ENCODE assay signal across 8 cellular contexts in the genomic region with DNA sequence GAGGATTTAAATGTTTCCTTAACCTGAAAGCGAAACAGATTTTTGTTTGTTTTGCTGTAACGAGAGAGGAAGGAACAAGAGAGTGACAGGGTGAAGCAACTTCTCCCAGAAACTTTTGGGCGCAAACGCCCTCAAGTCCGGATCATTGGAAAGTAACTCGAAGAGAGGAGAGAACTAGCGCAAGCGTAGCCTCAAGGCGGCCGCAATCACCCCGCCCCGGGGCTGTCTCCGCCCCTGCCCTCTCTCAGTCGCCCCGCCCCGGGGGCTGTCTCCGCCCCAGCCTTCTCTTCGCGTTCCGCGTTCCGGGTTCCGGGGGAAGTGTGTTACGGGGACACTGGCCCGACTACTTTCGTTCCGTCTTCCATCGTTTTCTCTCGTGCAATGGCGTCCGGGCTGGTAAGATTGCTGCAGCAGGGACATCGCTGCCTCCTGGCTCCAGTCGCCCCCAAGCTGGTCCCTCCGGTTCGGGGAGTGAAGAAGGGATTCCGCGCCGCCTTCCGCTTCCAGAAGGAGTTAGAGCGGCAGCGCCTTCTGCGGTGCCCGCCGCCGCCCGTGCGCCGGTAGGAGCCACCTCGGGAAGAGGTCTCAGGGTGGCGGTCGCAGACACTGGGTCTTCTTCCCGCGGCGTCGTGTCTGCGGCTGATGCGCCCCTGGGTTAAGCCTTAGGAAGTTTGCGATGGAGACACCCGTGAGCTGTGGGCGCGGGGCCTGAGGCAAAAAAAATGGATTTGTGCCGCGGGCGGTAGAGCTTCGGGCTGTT. TPM values are rescaled to one million over a fixed set of nuclear protein-coding genes. Genes with fewer than 3 reads are reported as not detected.
A peak's percentile ranks its signal among the peaks of the same experiment; 100 is the strongest.
DNase-seq lines count a peak whose midpoint lies in the region; ATAC-seq and TF ChIP-seq lines count a peak whose summit lies in the region.

MRPL44 (plus strand) TSS at position 372 of the 760 bp plus-strand sequence; CDS start at position 382, 10 bp downstream.

- H3K9me3 ChIP-seq in liver (ENCODE audit: control insufficient read depth in 4 of 4, low read length in 3 of 4), result no peaks in the 10 kb centered on the region

- peak; percentile 89 for ATAC-seq in GM19397 (IDR thresholded peaks at IDR 0.05; ENCODE audit: unreplicated experiment)
- ATAC-seq in HG03571 (IDR thresholded peaks at IDR 0.05; ENCODE audit: unreplicated experiment), result peak; percentile 90

- H3K9me3 Mint-ChIP-seq in CD14-positive monocyte, result peaks cover 0 to 2% (median 0%) of the 10 kb centered on the region in 7 donors
- no peaks in the 10 kb centered on the region for H3K9me3 Mint-ChIP-seq in activated CD4-positive, alpha-beta memory T cell treated with anti-CD3 and anti-CD28 coated beads for 36 hours

- peak within 1 kb of the TSS; percentile 90 to 98 (median 93) for H3K27ac Mint-ChIP-seq in CD14-positive monocyte
- H3K27ac Mint-ChIP-seq in activated CD4-positive, alpha-beta memory T cell treated with anti-CD3 and anti-CD28 coated beads for 36 hours, result peak within 1 kb of the TSS; percentile 88

- CTCF ChIA-PET in activated CD4-positive, alpha-beta memory T cell treated with anti-CD3 and anti-CD28 coated beads for 36 hours (lab: Charles Lee), result interaction anchor here (0.5 to 2.0 kb wide), 3 partner anchors 13 to 327 kb away, joined by 3 to 18 read pairs (median 3); no protein-coding TSS in a partner anchor

- peaks cover 0 to 16% (median 3%) of the 10 kb centered on the region in 4 donors for H3K36me3 ChIP-seq in liver (ENCODE audit: control insufficient read depth in 4 of 4, insufficient read depth in 3 of 4, low read depth in 1 of 4, low read length in 3 of 4)

- peak within 1 kb of the TSS; percentile 91 to 96 for H3K4me3 Mint-ChIP-seq in CD14-positive monocyte
- peak within 1 kb of the TSS; percentile 92 for H3K4me3 Mint-ChIP-seq in activated CD4-positive, alpha-beta memory T cell treated with anti-CD3 and anti-CD28 coated beads for 36 hours

- H3K27ac ChIP-seq in dorsolateral prefrontal cortex, result peak within 1 kb of the TSS in 58 of 59 donors; percentile 48 to 96 (median 86)
- peak within 1 kb of the TSS; percentile 33 to 58 for H3K27ac ChIP-seq in liver (ENCODE audit: low read depth in 1 of 2, low read length in 2 of 2)

- no peaks in the 10 kb centered on the region for H3K27me3 ChIP-seq in dorsolateral prefrontal cortex
- no peaks in the 10 kb centered on the region for H3K27me3 ChIP-seq in liver (ENCODE audit: control insufficient read depth in 4 of 4, insufficient read depth in 4 of 4, low read length in 3 of 4)

- H3K4me3 ChIP-seq in dorsolateral prefrontal cortex (peak within 1 kb of the TSS; percentile 65 to 100 (median 92)), liver (ENCODE audit: low read depth in 1 of 3, low read length in 3 of 3) (peak within 1 kb of the TSS; percentile 65 to 95 (median 94))

- POLR2A ChIA-PET in activated CD4-positive, alpha-beta memory T cell treated with anti-CD3 and anti-CD28 coated beads for 36 hours (lab: Charles Lee), result interaction anchor here (2.8 to 3.5 kb wide), 2 partner anchors 12 to 15 kb away, joined by 14 to 17 read pairs; partner anchors contain the start of gene WDFY1

- TF ChIP-seq CTCF in CD14-positive monocyte (IDR thresholded peaks at IDR 0.05) (no peak), dorsolateral prefrontal cortex (IDR thresholded peaks at IDR 0.05 in 54 of 56, conservative IDR thresholded peaks at IDR 0.05 in 2 of 56; ENCODE audit: low read depth in 1 of 56, partially characterized antibody in 56 of 56) (peak in 49 of 56 donors; percentile 4 to 69 (median 40)), liver (IDR thresholded peaks at IDR 0.05; ENCODE audit: low read depth, low read length, missing input control) (no peak)

- peak; percentile 96 for DNase-seq in CD14-positive monocyte (ENCODE audit: low spot score)
- peak; percentile 82 for DNase-seq in NCI-H82 treated with DMSO at 0.1 percent for 48 hours (lab: John Stamatoyannopoulos, UW; ENCODE audit: unreplicated experiment)
- peak; percentile 98 for DNase-seq in activated CD4-positive, alpha-beta memory T cell treated with anti-CD3 and anti-CD28 coated beads for 36 hours
- peak; percentile 95 to 99 (median 98) for DNase-seq in dorsolateral prefrontal cortex
- peak; percentile 94 to 97 for DNase-seq in stimulated activated CD4-positive, alpha-beta T cell treated with anti-CD3 and anti-CD28 coated beads, Interleukin-4, amount 100 ng/mL, for 4 hours

- under 1% methylated on average over 65 of the region's 65 CpGs for WGBS in liver

- peaks cover 19 to 25% of the 10 kb centered on the region in 2 donors for H3K36me3 Mint-ChIP-seq in CD14-positive monocyte
- H3K36me3 Mint-ChIP-seq in activated CD4-positive, alpha-beta memory T cell treated with anti-CD3 and anti-CD28 coated beads for 36 hours, result peaks cover 22% of the 10 kb centered on the region

- H3K27me3 Mint-ChIP-seq in CD14-positive monocyte (ENCODE audit: low read depth in 3 of 3), result peaks cover 0 to under 1% (median 0%) of the 10 kb centered on the region in 3 donors
- H3K27me3 Mint-ChIP-seq in activated CD4-positive, alpha-beta memory T cell treated with anti-CD3 and anti-CD28 coated beads for 36 hours, result no peaks in the 10 kb centered on the region

- H3K4me1 ChIP-seq in liver (ENCODE audit: control insufficient read depth in 4 of 4, insufficient read depth in 4 of 4, low read length in 3 of 4), result peaks cover 1 to 33% (median 26%) of the 10 kb centered on the region in 4 donors

- intact Hi-C loops in CD14-positive monocyte (cut with micrococcal nuclease) (loop anchor here (10.0 kb wide), 3 partner anchors 122 to 628 kb away; partner anchors contain the start of genes AP1S3 (in 1 of the 2) and CUL3 (in 1 of the 2)), dorsolateral prefrontal cortex (cut with DNase I) (loop anchor here in 1 of 2 donors (1.0 to 10.0 kb wide), 2 partner anchors 11 to 232 kb away; no protein-coding TSS in a partner anchor)
- intact Hi-C loops in activated CD4-positive, alpha-beta memory T cell treated with anti-CD3 and anti-CD28 coated beads for 36 hours (cut with micrococcal nuclease), result loop anchor here (1.0 to 5.0 kb wide), 7 partner anchors 12 to 628 kb away; partner anchors contain the start of genes AP1S3, CUL3 and WDFY1

- H3K4me1 Mint-ChIP-seq in CD14-positive monocyte, result peaks cover 57% of the 10 kb centered on the region
- peaks cover 65% of the 10 kb centered on the region for H3K4me1 Mint-ChIP-seq in activated CD4-positive, alpha-beta memory T cell treated with anti-CD3 and anti-CD28 coated beads for 36 hours (ENCODE audit: low read depth)

- peak; percentile 50 to 65 for TF ChIP-seq RAD21 in liver (IDR thresholded peaks at IDR 0.05)

- peak within 1 kb of the TSS; percentile 77 to 97 for H3K9ac ChIP-seq in liver (ENCODE audit: low read depth in 1 of 2, low read length in 2 of 2)

TF ChIP-seq in liver, 16 proteins besides CTCF, POLR2A, EP300 and RAD21 (continues in another document):
- TF ChIP-seq SP1 (IDR thresholded peaks at IDR 0.05) (peak; percentile 88), HNF4A (conservative IDR thresholded peaks at IDR 0.05) (peak; percentile 47 to 66), FOXA1 (IDR thresholded peaks at IDR 0.05) (peak; percentile 74), RXRA (IDR thresholded peaks at IDR 0.05) (peak; percentile 62 to 77), GABPA (IDR thresholded peaks at IDR 0.05 in 1 of 2, conservative IDR thresholded peaks at IDR 0.05 in 1 of 2) (peak; percentile 97), ATF3 (IDR thresholded peaks at IDR 0.05) (peak; percentile 49), HNF4G (IDR thresholded peaks at IDR 0.05) (no peak), MAX (IDR thresholded peaks at IDR 0.05) (peak; percentile 71), REST (IDR thresholded peaks at IDR 0.05) (peak; percentile 92), FOXA2 (IDR thresholded peaks at IDR 0.05) (no peak), NR2F2 (IDR thresholded peaks at IDR 0.05) (peak; percentile 66), TAF1 (conservative IDR thresholded peaks at IDR 0.05) (peak; percentile 93), YY1 (IDR thresholded peaks at IDR 0.05) (peak; percentile 99), EGR1 (IDR thresholded peaks at IDR 0.05; ENCODE audit: low read depth in 2 of 2) (peak; percentile 35 to 54)

RNA-seq across cellular contexts. Expression of gene MRPL44, which starts in this region (rescaled TPM):
- polyA plus RNA-seq in CD14-positive monocyte, result 10 to 100 TPM; 25.7 to 28.4 TPM
- total RNA-seq in activated CD4-positive, alpha-beta memory T cell treated with anti-CD3 and anti-CD28 coated beads for 36 hours, result 10 to 100 TPM; 39.4 to 41.6 TPM
- total RNA-seq in dorsolateral prefrontal cortex, result 10 to 100 TPM; 12.3 to 28.1 (median 20.4) TPM
- 10 to 100 TPM; 22.0 to 25.5 TPM for total RNA-seq in liver
- 10 to 100 TPM; 19.0 to 27.8 TPM for polyA plus RNA-seq in liver

Comparison
In these comparisons a context has a peak if more than half of its experiments do, and no peak if none do; other contexts are left out.
1. Peak in every context shown above with its lines: DNase-seq, ATAC-seq, H3K4me3 ChIP-seq and H3K27ac ChIP-seq.
2. CTCF ChIP-seq: peak in dorsolateral prefrontal cortex (49 of 56); none in CD14-positive monocyte (single experiment) and liver (single experiment).